Comparison of ENCODE assay signal across 18 cellular contexts in genomic region chr4:100424376-100424775, GRCh38.
DNase-seq lines count a peak whose midpoint lies in the region; ATAC-seq lines count a peak whose summit lies in the region.
"Had no signal": no experiment of that assay in that cellular context is flagged by ENCODE, and none has a peak within 500 bp of the region (broad histone marks: within the 10 kb centered on the region; RNA-seq: fewer than 3 reads in every experiment).

No MANE protein-coding gene starts in this region.

- intact Hi-C loops in head of caudate nucleus (cut with DNase I) = loop anchor here (10.0 kb wide), 2 partner anchors 90 to 400 kb away; partner anchors contain the start of gene EMCN

- DNase-seq in Ammon's horn (ENCODE audit: low spot score) (peak; percentile 29), head of caudate nucleus (peak; percentile 14 to 88 (median 62)), nucleus accumbens (lab: John Stamatoyannopoulos, UW) (peak in 31 of 56 donors; percentile 1 to 75 (median 37)), putamen (ENCODE audit: low spot score) (peak; percentile 83), COLO668 (lab: John Stamatoyannopoulos, UW; ENCODE audit: unreplicated experiment) (no peak), T1000 (lab: John Stamatoyannopoulos, UW) (no peak)
- no peak for DNase-seq in activated CD8-positive, alpha-beta memory T cell treated with anti-CD3 and anti-CD28 coated beads for 24 hours
- DNase-seq: BE2C; Calu3; CD4-positive, alpha-beta T cell; CD8-positive, alpha-beta memory T cell; COR-L47; DMS53; DMS79 treated with DMSO at 0.1 percent for 48 hours; GF-D8; GOT3; HFFc6 had no signal

- no peak for ATAC-seq in GM21515 (IDR thresholded peaks at IDR 0.05; ENCODE audit: unreplicated experiment)

Comparison
In these comparisons a context has a peak if more than half of its experiments do, and no peak if none do; other contexts are left out.
1. DNase-seq: peak in Ammon's horn (single experiment), head of caudate nucleus (42 of 42), nucleus accumbens (31 of 56) and putamen (single experiment); none in activated CD8-positive, alpha-beta memory T cell treated with anti-CD3 and anti-CD28 coated beads for 24 hours (single experiment), COLO668 (single experiment) and T1000 (single experiment).